ENCODE assay signal across 18 cellular contexts in the genomic region with DNA sequence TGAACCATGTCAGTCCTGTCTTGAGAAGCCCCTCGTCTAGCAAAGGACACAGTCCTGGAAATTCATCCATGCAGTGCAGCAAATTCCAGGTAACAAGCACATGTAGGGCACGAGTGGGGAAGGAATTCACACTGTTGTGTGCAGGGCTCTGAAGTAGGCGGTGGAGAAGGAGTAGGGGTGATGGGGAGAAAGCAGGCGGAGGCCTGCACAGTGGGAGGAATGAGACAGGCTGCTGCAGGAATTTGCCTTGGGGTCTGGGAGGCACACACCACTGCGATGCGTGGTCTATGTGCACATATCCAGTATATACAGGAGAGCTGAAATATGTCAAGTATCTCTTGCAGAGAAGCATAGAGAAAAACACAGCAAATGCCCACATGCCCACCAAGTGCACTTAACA.
DNase-seq lines count a peak whose midpoint lies in the region; ATAC-seq and TF ChIP-seq lines count a peak whose summit lies in the region.
"Had no signal": no experiment of that assay in that cellular context is flagged by ENCODE, and none has a peak within 500 bp of the region (broad histone marks: within the 10 kb centered on the region; RNA-seq: fewer than 3 reads in every experiment).

No MANE protein-coding gene starts in this region.

- TF ChIP-seq EP300 in esophagus muscularis mucosa (IDR thresholded peaks at IDR 0.05): no peak

- H3K9me3 ChIP-seq in right atrium auricular region (peaks cover 0 to 5% of the 10 kb centered on the region in 2 donors), heart right ventricle (peaks cover 0 to 15% (median 0%) of the 10 kb centered on the region in 11 donors), esophagus muscularis mucosa (peaks cover 0 to 15% (median 2%) of the 10 kb centered on the region in 4 donors), vagina (no peaks in the 10 kb centered on the region)
- H3K9me3 ChIP-seq: Caco-2 had no signal

- ATAC-seq in heart right ventricle: no peak
- ATAC-seq: CD8-positive, alpha-beta T cell; HCT116 had no signal

- intact Hi-C loops in heart right ventricle (cut with DNase I) (loop anchor here in 1 of 10 donors (10.0 kb wide), 1 partner anchor 894 kb away; no protein-coding TSS in a partner anchor), esophagus muscularis mucosa (cut with DNase I) (no loop called here), vagina (cut with DNase I) (no loop called here)

- H3K36me3 ChIP-seq in right atrium auricular region (no peaks in the 10 kb centered on the region), heart right ventricle (no peaks in the 10 kb centered on the region), esophagus muscularis mucosa (no peaks in the 10 kb centered on the region), vagina (no peaks in the 10 kb centered on the region)
- H3K36me3 ChIP-seq: BLaER1 had no signal

- H3K4me1 ChIP-seq in right atrium auricular region: no peaks in the 10 kb centered on the region
- no peaks in the 10 kb centered on the region for H3K4me1 ChIP-seq in heart right ventricle
- H3K4me1 ChIP-seq in esophagus muscularis mucosa: no peaks in the 10 kb centered on the region
- no peaks in the 10 kb centered on the region for H3K4me1 ChIP-seq in vagina
- H3K4me1 ChIP-seq: BLaER1, Caco-2 had no signal

- DNase-seq in right atrium auricular region (ENCODE audit: low spot score): peak; percentile 38
- no peak for DNase-seq in heart right ventricle
- peak; percentile 80 for DNase-seq in esophagus muscularis mucosa (ENCODE audit: extremely low spot score)
- peak; percentile 14 to 64 for DNase-seq in vagina (ENCODE audit: extremely low spot score in 2 of 2)
- DNase-seq in EL: no peak
- DNase-seq in GM10266 (ENCODE audit: extremely low spot score): no peak
- DNase-seq: Caco-2; CD4-positive, CD25-positive, alpha-beta regulatory T cell; DMS153; DND-41; GDM1; GM23248; H9 had no signal

- H3K4me3 ChIP-seq in right atrium auricular region (no peak overlapping the region), heart right ventricle (no peak overlapping the region), esophagus muscularis mucosa (no peak overlapping the region), vagina (no peak overlapping the region)
- H3K4me3 ChIP-seq: BLaER1, GM23248 had no signal

- WGBS in heart right ventricle, 2 donors: 80 to 82% methylated on average over 6 of the region's 6 CpGs
- WGBS in esophagus muscularis mucosa: 73% methylated on average over 6 of the region's 6 CpGs

- TF ChIP-seq CTCF in right atrium auricular region (IDR thresholded peaks at IDR 0.05): no peak
- TF ChIP-seq CTCF in heart right ventricle (IDR thresholded peaks at IDR 0.05): no peak
- no peak for TF ChIP-seq CTCF in esophagus muscularis mucosa (IDR thresholded peaks at IDR 0.05)
- TF ChIP-seq CTCF in vagina (IDR thresholded peaks at IDR 0.05): no peak
- no peak for TF ChIP-seq CTCF in GM10266 (IDR thresholded peaks at IDR 0.05; ENCODE audit: control insufficient read depth, insufficient read depth, low read depth, missing control alignments)

- no peak overlapping the region for H3K27ac ChIP-seq in right atrium auricular region
- no peak overlapping the region for H3K27ac ChIP-seq in heart right ventricle
- no peak overlapping the region for H3K27ac ChIP-seq in esophagus muscularis mucosa (replicated peaks in 1 of 4)
- no peak overlapping the region for H3K27ac ChIP-seq in vagina
- H3K27ac ChIP-seq: 22Rv1, BLaER1, C4-2B, GM23248 had no signal

- TF ChIP-seq POLR2A in esophagus muscularis mucosa (IDR thresholded peaks at IDR 0.05; ENCODE audit: low read depth): no peak
- TF ChIP-seq POLR2A in vagina (IDR thresholded peaks at IDR 0.05): no peak

- H3K27me3 ChIP-seq in right atrium auricular region (no peaks in the 10 kb centered on the region), heart right ventricle (peaks cover 0 to 16% (median 0%) of the 10 kb centered on the region in 7 donors), esophagus muscularis mucosa (peaks cover 0 to 19% (median 0%) of the 10 kb centered on the region in 4 donors), vagina (no peaks in the 10 kb centered on the region)
- H3K27me3 ChIP-seq: BLaER1 had no signal

Comparison
In these comparisons a context has a peak if more than half of its experiments do, and no peak if none do; other contexts are left out.
1. DNase-seq: peak in right atrium auricular region (single experiment), esophagus muscularis mucosa (single experiment) and vagina (2 of 2); none in heart right ventricle (0 of 2), EL (single experiment) and GM10266 (single experiment).